ENCODE assay signal across 1 cellular context in genomic region chr1:230232352-230232751, GRCh38.
TF ChIP-seq lines count a peak whose summit lies in the region.

No MANE protein-coding gene starts in this region.

TF ChIP-seq in neural cell, 6 proteins besides CTCF, POLR2A, EP300 and RAD21 (continued from another document):
- TF ChIP-seq, protein P1, sequence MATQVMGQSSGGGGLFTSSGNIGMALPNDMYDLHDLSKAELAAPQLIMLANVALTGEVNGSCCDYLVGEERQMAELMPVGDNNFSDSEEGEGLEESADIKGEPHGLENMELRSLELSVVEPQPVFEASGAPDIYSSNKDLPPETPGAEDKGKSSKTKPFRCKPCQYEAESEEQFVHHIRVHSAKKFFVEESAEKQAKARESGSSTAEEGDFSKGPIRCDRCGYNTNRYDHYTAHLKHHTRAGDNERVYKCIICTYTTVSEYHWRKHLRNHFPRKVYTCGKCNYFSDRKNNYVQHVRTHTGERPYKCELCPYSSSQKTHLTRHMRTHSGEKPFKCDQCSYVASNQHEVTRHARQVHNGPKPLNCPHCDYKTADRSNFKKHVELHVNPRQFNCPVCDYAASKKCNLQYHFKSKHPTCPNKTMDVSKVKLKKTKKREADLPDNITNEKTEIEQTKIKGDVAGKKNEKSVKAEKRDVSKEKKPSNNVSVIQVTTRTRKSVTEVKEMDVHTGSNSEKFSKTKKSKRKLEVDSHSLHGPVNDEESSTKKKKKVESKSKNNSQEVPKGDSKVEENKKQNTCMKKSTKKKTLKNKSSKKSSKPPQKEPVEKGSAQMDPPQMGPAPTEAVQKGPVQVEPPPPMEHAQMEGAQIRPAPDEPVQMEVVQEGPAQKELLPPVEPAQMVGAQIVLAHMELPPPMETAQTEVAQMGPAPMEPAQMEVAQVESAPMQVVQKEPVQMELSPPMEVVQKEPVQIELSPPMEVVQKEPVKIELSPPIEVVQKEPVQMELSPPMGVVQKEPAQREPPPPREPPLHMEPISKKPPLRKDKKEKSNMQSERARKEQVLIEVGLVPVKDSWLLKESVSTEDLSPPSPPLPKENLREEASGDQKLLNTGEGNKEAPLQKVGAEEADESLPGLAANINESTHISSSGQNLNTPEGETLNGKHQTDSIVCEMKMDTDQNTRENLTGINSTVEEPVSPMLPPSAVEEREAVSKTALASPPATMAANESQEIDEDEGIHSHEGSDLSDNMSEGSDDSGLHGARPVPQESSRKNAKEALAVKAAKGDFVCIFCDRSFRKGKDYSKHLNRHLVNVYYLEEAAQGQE (IDR thresholded peaks at IDR 0.05; ENCODE audit: borderline replicate concordance) = peak; percentile 51
